Comparison of ENCODE assay signal across 1 cellular context in genomic region chr16:70331588-70332358, GRCh38.
TF ChIP-seq lines count a peak whose summit lies in the region.

No MANE protein-coding gene starts in this region.

TF ChIP-seq in H1, 55 proteins besides CTCF, POLR2A, EP300 and RAD21:
- TF ChIP-seq E2F6 (IDR thresholded peaks at IDR 0.05) (no peak), PHF8 (conservative IDR thresholded peaks at IDR 0.05; ENCODE audit: low read depth, low read length) (no peak), NRF1 (IDR thresholded peaks at IDR 0.05; ENCODE audit: low read depth, low read length) (no peak), EGR1 (IDR thresholded peaks at IDR 0.05; ENCODE audit: borderline replicate concordance, low read depth, low read length) (no peak), POU5F1 (IDR thresholded peaks at IDR 0.05; ENCODE audit: low read depth, low read length) (no peak), SP1 (IDR thresholded peaks at IDR 0.05; ENCODE audit: low read depth, low read length) (no peak), SP4 (IDR thresholded peaks at IDR 0.05; ENCODE audit: low read length) (no peak), MAFK (IDR thresholded peaks at IDR 0.05; ENCODE audit: low read depth, low read length) (no peak), CHD2 (IDR thresholded peaks at IDR 0.05; ENCODE audit: low read length) (no peak), CBX8 (IDR thresholded peaks at IDR 0.05; ENCODE audit: borderline replicate concordance, low read depth, low read length) (no peak), USF2 (IDR thresholded peaks at IDR 0.05; ENCODE audit: low read length) (no peak)
